In genomic region chr5:3167473-3167872, GRCh38 we compare ENCODE assay signal across 27 cellular contexts.
"Had no signal": no experiment of that assay in that cellular context is flagged by ENCODE, and none has a peak within 500 bp of the region (broad histone marks: within the 10 kb centered on the region; RNA-seq: fewer than 3 reads in every experiment).

No MANE protein-coding gene starts in this region.

- H3K4me3 ChIP-seq: stomach, suprapubic skin, testis, thoracic aorta, thyroid gland, tibial artery, tibial nerve, transverse colon, upper lobe of left lung, upper lobe of right lung, uterus, vagina had no signal

- H3K36me3 ChIP-seq: stomach, suprapubic skin, thoracic aorta, thyroid gland, tibial artery, tibial nerve, transverse colon, upper lobe of left lung, upper lobe of right lung, uterus, vagina had no signal

- H3K27ac ChIP-seq: stomach, suprapubic skin, testis, thoracic aorta, thyroid gland, tibial artery, tibial nerve, transverse colon, upper lobe of left lung, upper lobe of right lung, uterus, vagina had no signal

- FAIRE-seq: urothelium cell line had no signal

- H3K27me3 ChIP-seq: stomach, suprapubic skin, testis, thyroid gland, tibial artery, tibial nerve, transverse colon, upper lobe of left lung, upper lobe of right lung, uterus, vagina had no signal

- ATAC-seq: stimulated activated effector memory CD8-positive, alpha-beta T cell treated with anti-CD3 and anti-CD28 coated beads, Interleukin-12 subunit alpha, Interleukin-12 subunit beta, amount 100 ng/mL, for 72 hours; stimulated activated memory B cell treated with anti-CD40 and anti-IgM and Interleukin-4, amounts not matched to agents 10 μg/mL and 1 μg/mL and 100 μg/mL, for 72 hours; stimulated activated naive B cell treated with anti-CD40 and anti-IgM and Interleukin-4, amounts not matched to agents 10 μg/mL and 1 μg/mL and 100 μg/mL, for 72 hours; stimulated activated naive CD8-positive, alpha-beta T cell treated with anti-CD3 and anti-CD28 coated beads, Interleukin-15, amount 100 ng/mL, for 72 hours; stimulated activated naive CD8-positive, alpha-beta T cell treated with anti-CD3 and anti-CD28 coated beads, Interleukin-15, Interleukin-2, amounts not matched to agents 100 U/mL and 50 U/mL, for 24 hours; upper lobe of right lung had no signal

- H3K9me3 ChIP-seq: testis, thyroid gland, uterus, vagina had no signal

- DNase-seq: stimulated activated CD4-positive, alpha-beta T cell treated with anti-CD3 and anti-CD28 coated beads, Interleukin-2, amount 100 ng/mL, for 48 hours; stimulated activated CD4-positive, alpha-beta T cell treated with anti-CD3 and anti-CD28 coated beads, Interleukin-4, amount 100 ng/mL, for 1 hour; stimulated activated CD4-positive, alpha-beta T cell treated with anti-CD3 and anti-CD28 coated beads, Interleukin-4, amount 100 ng/mL, for 24 hours; stimulated activated CD4-positive, alpha-beta T cell treated with anti-CD3 and anti-CD28 coated beads, Interleukin-4, amount 100 ng/mL, for 4 hours; stimulated activated CD8-positive, alpha-beta memory T cell treated with anti-CD3 and anti-CD28 coated beads, Interleukin-4, amount 100 ng/mL, for 48 hours; stimulated activated naive B cell treated with anti-CD40 and anti-IgM and Interleukin-4, amounts not matched to agents 10 μg/mL and 1 μg/mL and 100 μg/mL, for 72 hours; stimulated activated naive CD4-positive, alpha-beta T cell; stimulated activated naive CD4-positive, alpha-beta T cell treated with Interleukin-2 at 50 U/mL for 16 hours; stimulated activated naive CD8-positive, alpha-beta T cell treated with anti-CD3 and anti-CD28 coated beads, Interleukin-15, amount 100 ng/mL, for 72 hours; stimulated activated naive CD8-positive, alpha-beta T cell treated with anti-CD3 and anti-CD28 coated beads, Interleukin-15, Interleukin-2, amounts not matched to agents 100 U/mL and 50 U/mL, for 24 hours; stomach; substantia nigra; testis; thyroid gland; tibial artery; transverse colon; trophoblast cell; upper lobe of left lung; upper lobe of right lung; uterus had no signal

- H3K4me1 ChIP-seq: stomach, suprapubic skin, testis, thyroid gland, tibial artery, tibial nerve, transverse colon, upper lobe of left lung, upper lobe of right lung, uterus, vagina had no signal
